16 cellular contexts compared by ENCODE assay signal in the genomic region with DNA sequence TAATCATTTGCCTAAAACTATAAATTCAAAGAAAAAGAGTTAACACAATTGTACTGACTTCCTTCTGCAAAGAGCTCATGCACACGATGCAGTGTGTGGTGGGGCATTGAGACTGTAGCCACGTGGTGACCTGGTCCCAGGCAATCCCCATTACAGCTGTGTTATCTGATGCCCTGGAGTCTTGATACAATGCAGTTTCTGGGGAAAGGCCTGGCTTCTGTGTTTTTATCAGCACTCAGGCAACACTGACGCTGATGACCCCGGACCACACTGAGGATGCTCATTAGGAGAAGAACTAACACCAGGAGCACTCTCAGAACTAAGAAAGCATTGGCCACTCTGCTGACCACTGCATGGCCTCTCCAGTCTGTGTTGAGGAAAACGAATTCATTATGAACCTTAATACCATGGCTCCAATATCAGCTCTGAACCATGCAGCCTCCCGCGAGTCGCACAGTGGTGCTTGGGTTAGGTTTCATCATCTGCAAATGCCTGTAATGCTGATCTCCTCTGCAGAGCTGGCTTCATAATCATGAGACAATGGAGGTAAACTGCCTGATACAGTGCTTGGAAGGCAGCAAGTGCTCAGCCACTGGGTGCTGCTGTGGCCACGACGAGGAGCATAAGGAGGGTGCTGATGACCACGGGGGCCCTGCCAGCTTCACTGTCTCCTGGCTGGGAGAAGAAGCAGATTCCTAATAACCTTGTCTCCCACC.
"Had no signal": no experiment of that assay in that cellular context is flagged by ENCODE, and none has a peak within 500 bp of the region (broad histone marks: within the 10 kb centered on the region; RNA-seq: fewer than 3 reads in every experiment).

No MANE protein-coding gene starts in this region.

- H3K36me3 ChIP-seq: colonic mucosa, esophagus squamous epithelium, left ventricle myocardium inferior, pancreas, thoracic aorta had no signal

- H3K27ac ChIP-seq: colonic mucosa, esophagus squamous epithelium, left ventricle myocardium inferior, pancreas, thoracic aorta had no signal

- H3K4me3 ChIP-seq: colonic mucosa, esophagus squamous epithelium, left ventricle myocardium inferior, pancreas, thoracic aorta had no signal

- DNase-seq: activated CD4-positive, alpha-beta T cell treated with anti-CD3 and anti-CD28 coated beads, Interleukin-2, amount 10 ng/mL, durations not matched to agents 7 days and 5 days; activated CD8-positive, alpha-beta memory T cell treated with anti-CD3 and anti-CD28 coated beads for 24 hours; activated naive CD4-positive, alpha-beta T cell treated with anti-CD3 and anti-CD28 coated beads for 36 hours; colonic mucosa; esophagus squamous epithelium; foreskin fibroblast; head of caudate nucleus; left ventricle myocardium inferior; pancreas; stimulated activated CD4-positive, alpha-beta T cell treated with anti-CD3 and anti-CD28 coated beads, Interleukin-15, amount 100 ng/mL, for 24 hours; stimulated activated CD4-positive, alpha-beta T cell treated with anti-CD3 and anti-CD28 coated beads, Interleukin-4, amount 100 ng/mL, for 4 hours; stimulated activated naive CD8-positive, alpha-beta T cell treated with anti-CD3 and anti-CD28 coated beads, Interleukin-15, amount 100 ng/mL, for 72 hours had no signal

- H3K9me3 ChIP-seq: colonic mucosa, esophagus squamous epithelium, left ventricle myocardium inferior, pancreas, thoracic aorta had no signal

- FAIRE-seq: islet of Langerhans, pancreas, urothelium cell line had no signal

- ATAC-seq: pancreas; stimulated activated naive CD8-positive, alpha-beta T cell treated with anti-CD3 and anti-CD28 coated beads, Interleukin-15, amount 100 ng/mL, for 72 hours; WTC11 had no signal

- H3K4me1 ChIP-seq: colonic mucosa, esophagus squamous epithelium, pancreas had no signal

- H3K27me3 ChIP-seq: colonic mucosa, pancreas had no signal
